Comparison of ENCODE assay signal across 7 cellular contexts in the genomic region with DNA sequence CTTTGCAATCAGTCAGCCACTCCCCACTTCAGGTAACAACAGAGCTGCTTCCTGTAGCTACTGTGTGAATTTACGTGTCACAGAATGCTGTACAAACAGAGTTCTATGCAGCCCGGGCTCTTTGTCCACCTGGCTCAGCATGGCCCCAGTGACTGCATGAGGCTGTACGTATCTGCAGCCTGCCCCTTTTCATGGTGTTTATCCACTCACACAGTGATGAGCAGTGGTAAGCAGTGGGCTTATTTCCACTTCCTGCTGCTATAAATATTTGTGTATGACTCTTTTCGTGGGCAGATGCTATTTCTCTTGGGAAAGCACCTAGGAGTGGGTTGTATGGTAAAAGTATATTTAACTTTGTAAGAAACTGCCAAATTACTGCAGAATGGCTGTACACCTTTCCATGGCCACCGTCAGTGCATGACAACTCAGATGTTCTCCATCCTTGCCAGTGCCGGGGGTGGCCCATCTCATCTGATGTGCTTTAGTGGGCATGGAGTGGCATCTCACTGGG. TPM values are rescaled to one million over a fixed set of nuclear protein-coding genes. Genes with fewer than 3 reads are reported as not detected.
DNase-seq lines count a peak whose midpoint lies in the region; ATAC-seq lines count a peak whose summit lies in the region.

No MANE protein-coding gene starts in this region.

- no peak overlapping the region for H2BK5ac ChIP-seq in trophoblast cell (ENCODE audit: low read depth, low read length, poor library complexity)

- no peak overlapping the region for H3K14ac ChIP-seq in trophoblast cell (ENCODE audit: low read length)

- ATAC-seq in GM21423 (IDR thresholded peaks at IDR 0.05; ENCODE audit: unreplicated experiment): peak; percentile 52
- ATAC-seq in HG03196 (IDR thresholded peaks at IDR 0.05; ENCODE audit: unreplicated experiment): no peak

- no peaks in the 10 kb centered on the region for H3K79me2 ChIP-seq in trophoblast cell (ENCODE audit: control insufficient read depth, insufficient read depth, low read length, poor library complexity)

- H3K27ac ChIP-seq in trophoblast cell (ENCODE audit: low read depth, low read length): no peak overlapping the region

- H3K4me3 ChIP-seq in trophoblast cell (ENCODE audit: low read depth, low read length): no peak overlapping the region

- H3K23ac ChIP-seq in trophoblast cell (ENCODE audit: low read length): no peak overlapping the region

- H3K4me2 ChIP-seq in trophoblast cell (ENCODE audit: low read length): no peak overlapping the region

- H4K12ac ChIP-seq in trophoblast cell (ENCODE audit: low read depth, low read length): no peak overlapping the region

- no peaks in the 10 kb centered on the region for H3K36me3 ChIP-seq in trophoblast cell (ENCODE audit: control insufficient read depth in 1 of 2, insufficient read depth in 2 of 2, low read length in 2 of 2)

- H3K9me3 ChIP-seq in trophoblast cell (ENCODE audit: insufficient read depth, low read depth, low read length): peaks cover 13% of the 10 kb centered on the region

- no peaks in the 10 kb centered on the region for H3K79me1 ChIP-seq in trophoblast cell (ENCODE audit: low read length)

- no peak overlapping the region for H2AFZ ChIP-seq in trophoblast cell (ENCODE audit: insufficient read depth, low read length, poor library complexity)

- H2AK5ac ChIP-seq in trophoblast cell (ENCODE audit: low read length): no peak overlapping the region

- no peak overlapping the region for H2BK120ac ChIP-seq in trophoblast cell (ENCODE audit: insufficient read depth, low read length, poor library complexity)

- H3K27me3 ChIP-seq in trophoblast cell (ENCODE audit: insufficient read depth, low read length): no peaks in the 10 kb centered on the region

- H4K91ac ChIP-seq in trophoblast cell (ENCODE audit: low read depth, low read length): no peak overlapping the region

- no peak overlapping the region for H3K18ac ChIP-seq in trophoblast cell (ENCODE audit: low read length)

- H4K8ac ChIP-seq in trophoblast cell (ENCODE audit: low read depth, low read length): no peak overlapping the region

- H3K9ac ChIP-seq in trophoblast cell (ENCODE audit: low read length): no peak overlapping the region

- H3K4ac ChIP-seq in trophoblast cell (ENCODE audit: low read depth, low read length): no peak overlapping the region

- WGBS in trophoblast cell (ENCODE audit: extremely low coverage, insufficient coverage, insufficient read length): no CpG with 5 or more reads among the region's 6 CpGs

- DNase-seq in NCI-H774 (lab: John Stamatoyannopoulos, UW): peak; percentile 23
- peak; percentile 17 for DNase-seq in central memory CD4-positive, alpha-beta T cell
- peak; percentile 68 for DNase-seq in stimulated activated CD4-positive, alpha-beta T cell treated with anti-CD3 and anti-CD28 coated beads, Interleukin-4, amount 100 ng/mL, for 24 hours
- DNase-seq in trophoblast cell: no peak
- no peak for DNase-seq in GM03348 (ENCODE audit: low spot score)

- no peak overlapping the region for H2BK12ac ChIP-seq in trophoblast cell (ENCODE audit: low read length)

- peaks cover 0 to 2% of the 10 kb centered on the region in 2 experiments for H3K4me1 ChIP-seq in trophoblast cell (ENCODE audit: control insufficient read depth in 1 of 2, insufficient read depth in 2 of 2, low read length in 2 of 2)

RNA-seq across cellular contexts. Expression of gene MYEOV, which starts 43.3 kb away (rescaled TPM):
- 0.05 and 0.11 TPM in 2 replicates for polyA plus RNA-seq in trophoblast cell (2013)

Comparison
In these comparisons a context has a peak if more than half of its experiments do, and no peak if none do; other contexts are left out.
1. DNase-seq: peak in NCI-H774 (single experiment), central memory CD4-positive, alpha-beta T cell (single experiment) and stimulated activated CD4-positive, alpha-beta T cell treated with anti-CD3 and anti-CD28 coated beads, Interleukin-4, amount 100 ng/mL, for 24 hours (single experiment); none in trophoblast cell (0 of 2) and GM03348 (single experiment).